In genomic region chr19:18522124-18522861, GRCh38 we compare ENCODE assay signal across 7 cellular contexts. TPM values are rescaled to one million over a fixed set of nuclear protein-coding genes. Genes with fewer than 3 reads are reported as not detected.
A peak's percentile ranks its signal among the peaks of the same experiment; 100 is the strongest.
DNase-seq lines count a peak whose midpoint lies in the region; ATAC-seq, FAIRE-seq and TF ChIP-seq lines count a peak whose summit lies in the region.

No MANE protein-coding gene starts in this region.

- peaks cover 33% of the 10 kb centered on the region for H3K79me2 ChIP-seq in hepatocyte

- H3K4me1 ChIP-seq in hepatocyte (ENCODE audit: insufficient read depth): peaks cover 18% of the 10 kb centered on the region

- peak; percentile 82 for ATAC-seq in HG02973 (IDR thresholded peaks at IDR 0.05; ENCODE audit: unreplicated experiment)

- no peaks in the 10 kb centered on the region for H3K9me3 ChIP-seq in hepatocyte (ENCODE audit: low read depth)

- H3K27ac ChIP-seq in hepatocyte: peak overlapping the region; percentile 51

- H4K20me1 ChIP-seq in hepatocyte (ENCODE audit: insufficient read depth, poor library complexity, severe bottlenecking): peaks cover 8% of the 10 kb centered on the region

- FAIRE-seq in GM18507 (lab: Jason Lieb, UNC): peak; percentile 100

- peak overlapping the region; percentile 23 for H2AFZ ChIP-seq in hepatocyte

- no peaks in the 10 kb centered on the region for H3K27me3 ChIP-seq in hepatocyte

- no peaks in the 10 kb centered on the region for H3K9me2 ChIP-seq in hepatocyte (replicated peaks; ENCODE audit: insufficient read depth)

- TF ChIP-seq CTCF in hepatocyte (IDR thresholded peaks at IDR 0.05; ENCODE audit: poor library complexity): no peak

- H3K36me3 ChIP-seq in hepatocyte (replicated peaks; ENCODE audit: insufficient read depth, low read depth): no peaks in the 10 kb centered on the region

- WGBS in hepatocyte (ENCODE audit: low lambda C conversion rate, missing lambda C conversion rate): 2% methylated on average over 50 of the region's 51 CpGs

- peak; percentile 93 for DNase-seq in GM18507 (ENCODE audit: extremely low spot score, insufficient read length, low read depth)
- peak; percentile 95 to 96 for DNase-seq in NCI-H1930 (lab: John Stamatoyannopoulos, UW)
- peak; percentile 100 for DNase-seq in T-helper 22 cell (ENCODE audit: low read depth)
- DNase-seq in astrocyte of the hippocampus (ENCODE audit: low read depth, low spot score): peak; percentile 100
- peak; percentile 100 for DNase-seq in hepatocyte (ENCODE audit: low spot score)
- DNase-seq in renal cortical epithelial cell (ENCODE audit: low read depth): peak; percentile 98

- H3K4me3 ChIP-seq in hepatocyte: no peak overlapping the region

- peak overlapping the region; percentile 67 for H3K4me2 ChIP-seq in hepatocyte

RNA-seq across cellular contexts. Expression of gene ELL, which starts 0.4 kb away (rescaled TPM):
- total RNA-seq in hepatocyte (3.9 and 11.0 TPM in 2 replicates), renal cortical epithelial cell (7.5 and 13.3 TPM in 2 replicates)
- 15.0 and 18.1 TPM in 2 replicates for polyA plus RNA-seq in hepatocyte

RNA-seq across cellular contexts. Expression of gene FKBP8, which starts 21.1 kb away (rescaled TPM):
- total RNA-seq in hepatocyte (183 and 195 TPM in 2 replicates), renal cortical epithelial cell (215 and 278 TPM in 2 replicates)
- polyA plus RNA-seq in hepatocyte: 247 and 262 TPM in 2 replicates

RNA-seq across cellular contexts. Expression of gene KXD1, which starts 35.4 kb away (rescaled TPM):
- total RNA-seq in hepatocyte (76.3 and 91.7 TPM in 2 replicates), renal cortical epithelial cell (47.6 and 76.4 TPM in 2 replicates)
- 85.7 and 89.2 TPM in 2 replicates for polyA plus RNA-seq in hepatocyte

RNA-seq across cellular contexts. Expression of gene UBA52, which starts 49.4 kb away (rescaled TPM):
- total RNA-seq in hepatocyte: 561 and 593 TPM in 2 replicates
- 470 and 498 TPM in 2 replicates for polyA plus RNA-seq in hepatocyte
- total RNA-seq in renal cortical epithelial cell: 485 and 589 TPM in 2 replicates
